In the genomic region with DNA sequence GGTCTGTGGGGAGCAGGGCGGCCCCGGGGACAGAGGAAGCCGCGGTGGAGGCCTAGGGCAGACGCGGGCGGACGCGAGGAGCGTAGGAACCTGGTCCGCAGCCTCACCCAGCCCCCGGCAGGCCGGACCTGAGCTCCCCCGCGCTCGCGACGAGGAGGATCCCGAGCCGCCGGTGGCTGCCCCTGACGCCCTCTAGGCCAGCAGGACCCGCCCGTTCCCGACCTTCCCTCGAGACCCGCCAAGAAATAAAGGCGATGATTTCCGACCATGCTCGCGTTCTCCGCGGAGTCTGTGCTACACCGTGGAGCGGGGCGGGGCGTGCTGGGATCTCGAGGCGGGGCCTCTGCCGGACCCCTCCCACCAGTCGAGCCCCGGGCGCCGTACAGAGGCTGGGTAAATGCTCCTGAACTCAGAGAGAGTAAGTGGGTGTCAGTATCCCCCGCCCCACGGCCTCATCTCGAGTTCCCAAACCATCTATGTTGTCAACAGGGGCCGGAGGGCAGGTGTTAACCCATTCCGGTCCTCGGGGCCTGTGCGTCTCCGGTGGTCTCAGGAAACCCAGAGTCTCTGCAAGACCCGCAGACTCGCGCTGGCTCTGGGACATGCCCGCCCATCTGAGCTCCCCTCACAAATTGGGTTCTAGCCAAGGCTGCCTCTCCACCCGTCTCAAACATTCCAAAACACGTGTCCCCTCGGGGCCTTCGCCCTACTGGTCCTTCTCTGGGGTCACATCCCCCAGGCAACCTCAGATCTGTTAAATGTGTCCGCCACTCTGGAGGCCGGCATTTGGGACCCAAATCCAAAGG, we compare ENCODE assay signal across 1 cellular context.
A peak's percentile ranks its signal among the peaks of the same experiment; 100 is the strongest.
TF ChIP-seq lines count a peak whose summit lies in the region.

No MANE protein-coding gene starts in this region.

TF ChIP-seq in H1, 55 proteins besides CTCF, POLR2A, EP300 and RAD21 (continued from another document):
- TF ChIP-seq HDAC6 (IDR thresholded peaks at IDR 0.05; ENCODE audit: low read depth, low read length) (no peak), BCL11A (IDR thresholded peaks at IDR 0.05; ENCODE audit: low read depth in 2 of 2, low read length in 2 of 2) (no peak), SIN3A (conservative IDR thresholded peaks at IDR 0.05 in 1 of 2, IDR thresholded peaks at IDR 0.05 in 1 of 2; ENCODE audit: low read depth in 1 of 2, low read length in 2 of 2) (no peak), CBX8 (IDR thresholded peaks at IDR 0.05; ENCODE audit: borderline replicate concordance, low read depth, low read length) (no peak), NRF1 (IDR thresholded peaks at IDR 0.05; ENCODE audit: low read depth, low read length) (no peak), SP2 (IDR thresholded peaks at IDR 0.05; ENCODE audit: low read length) (no peak), POU5F1 (IDR thresholded peaks at IDR 0.05; ENCODE audit: low read depth, low read length) (no peak), BACH1 (IDR thresholded peaks at IDR 0.05; ENCODE audit: low read length) (peak; percentile 44), KDM4A (IDR thresholded peaks at IDR 0.05; ENCODE audit: low read depth, low read length, severe bottlenecking) (peak; percentile 68), PHF8 (conservative IDR thresholded peaks at IDR 0.05; ENCODE audit: low read depth, low read length) (peak; percentile 57), GABPA (IDR thresholded peaks at IDR 0.05; ENCODE audit: borderline replicate concordance, insufficient read depth, low read length) (no peak), TEAD4 (IDR thresholded peaks at IDR 0.05; ENCODE audit: low read depth, low read length) (no peak), RBBP5 (IDR thresholded peaks at IDR 0.05; ENCODE audit: borderline replicate concordance, low read depth, low read length) (no peak), RNF2 (IDR thresholded peaks at IDR 0.05; ENCODE audit: borderline replicate concordance, low read depth, low read length, missing control alignments, poor library complexity, severe bottlenecking) (no peak), CHD1 (IDR thresholded peaks at IDR 0.05; ENCODE audit: low read depth, low read length) (no peak), SIX5 (IDR thresholded peaks at IDR 0.05; ENCODE audit: low read depth, low read length) (no peak), SRF (IDR thresholded peaks at IDR 0.05; ENCODE audit: low read depth, low read length) (no peak), YY1 (IDR thresholded peaks at IDR 0.05; ENCODE audit: low read depth, low read length) (no peak), CHD2 (IDR thresholded peaks at IDR 0.05; ENCODE audit: low read length) (no peak), TAF1 (IDR thresholded peaks at IDR 0.05; ENCODE audit: low read depth, low read length) (peak; percentile 70; the same call in 1 of the 2 replicates), HDAC2 (IDR thresholded peaks at IDR 0.05; ENCODE audit: borderline replicate concordance in 1 of 2, low read depth in 2 of 2, low read length in 2 of 2) (no peak), SP1 (IDR thresholded peaks at IDR 0.05; ENCODE audit: low read depth, low read length) (no peak), ATF2 (IDR thresholded peaks at IDR 0.05; ENCODE audit: low read length) (no peak), ASH2L (IDR thresholded peaks at IDR 0.05; ENCODE audit: low read length) (peak; percentile 17), TCF12 (IDR thresholded peaks at IDR 0.05; ENCODE audit: low read depth, low read length) (no peak), JUND (IDR thresholded peaks at IDR 0.05; ENCODE audit: low read length) (no peak), TAF7 (optimal IDR thresholded peaks at IDR 0.05; ENCODE audit: borderline replicate concordance, low read depth, low read length) (peak; percentile 59), NANOG (IDR thresholded peaks at IDR 0.05; ENCODE audit: insufficient read depth, low read depth, low read length, poor library complexity, severe bottlenecking) (no peak), JUN (IDR thresholded peaks at IDR 0.05; ENCODE audit: low read depth, low read length) (no peak), FOSL1 (IDR thresholded peaks at IDR 0.05; ENCODE audit: insufficient read depth, low read depth, low read length) (no peak), CBX5 (IDR thresholded peaks at IDR 0.05; ENCODE audit: low read depth, low read length) (no peak), SIRT6 (IDR thresholded peaks at IDR 0.05; ENCODE audit: low read length) (no peak), POLR2AphosphoS5 (IDR thresholded peaks at IDR 0.05; ENCODE audit: low read depth, low read length) (peak; percentile 67; the same call in 1 of the 2 replicates), TBP (IDR thresholded peaks at IDR 0.05; ENCODE audit: low read depth, low read length) (peak; percentile 65; the same call in 1 of the 2 replicates)
- TF ChIP-seq, protein P1, sequence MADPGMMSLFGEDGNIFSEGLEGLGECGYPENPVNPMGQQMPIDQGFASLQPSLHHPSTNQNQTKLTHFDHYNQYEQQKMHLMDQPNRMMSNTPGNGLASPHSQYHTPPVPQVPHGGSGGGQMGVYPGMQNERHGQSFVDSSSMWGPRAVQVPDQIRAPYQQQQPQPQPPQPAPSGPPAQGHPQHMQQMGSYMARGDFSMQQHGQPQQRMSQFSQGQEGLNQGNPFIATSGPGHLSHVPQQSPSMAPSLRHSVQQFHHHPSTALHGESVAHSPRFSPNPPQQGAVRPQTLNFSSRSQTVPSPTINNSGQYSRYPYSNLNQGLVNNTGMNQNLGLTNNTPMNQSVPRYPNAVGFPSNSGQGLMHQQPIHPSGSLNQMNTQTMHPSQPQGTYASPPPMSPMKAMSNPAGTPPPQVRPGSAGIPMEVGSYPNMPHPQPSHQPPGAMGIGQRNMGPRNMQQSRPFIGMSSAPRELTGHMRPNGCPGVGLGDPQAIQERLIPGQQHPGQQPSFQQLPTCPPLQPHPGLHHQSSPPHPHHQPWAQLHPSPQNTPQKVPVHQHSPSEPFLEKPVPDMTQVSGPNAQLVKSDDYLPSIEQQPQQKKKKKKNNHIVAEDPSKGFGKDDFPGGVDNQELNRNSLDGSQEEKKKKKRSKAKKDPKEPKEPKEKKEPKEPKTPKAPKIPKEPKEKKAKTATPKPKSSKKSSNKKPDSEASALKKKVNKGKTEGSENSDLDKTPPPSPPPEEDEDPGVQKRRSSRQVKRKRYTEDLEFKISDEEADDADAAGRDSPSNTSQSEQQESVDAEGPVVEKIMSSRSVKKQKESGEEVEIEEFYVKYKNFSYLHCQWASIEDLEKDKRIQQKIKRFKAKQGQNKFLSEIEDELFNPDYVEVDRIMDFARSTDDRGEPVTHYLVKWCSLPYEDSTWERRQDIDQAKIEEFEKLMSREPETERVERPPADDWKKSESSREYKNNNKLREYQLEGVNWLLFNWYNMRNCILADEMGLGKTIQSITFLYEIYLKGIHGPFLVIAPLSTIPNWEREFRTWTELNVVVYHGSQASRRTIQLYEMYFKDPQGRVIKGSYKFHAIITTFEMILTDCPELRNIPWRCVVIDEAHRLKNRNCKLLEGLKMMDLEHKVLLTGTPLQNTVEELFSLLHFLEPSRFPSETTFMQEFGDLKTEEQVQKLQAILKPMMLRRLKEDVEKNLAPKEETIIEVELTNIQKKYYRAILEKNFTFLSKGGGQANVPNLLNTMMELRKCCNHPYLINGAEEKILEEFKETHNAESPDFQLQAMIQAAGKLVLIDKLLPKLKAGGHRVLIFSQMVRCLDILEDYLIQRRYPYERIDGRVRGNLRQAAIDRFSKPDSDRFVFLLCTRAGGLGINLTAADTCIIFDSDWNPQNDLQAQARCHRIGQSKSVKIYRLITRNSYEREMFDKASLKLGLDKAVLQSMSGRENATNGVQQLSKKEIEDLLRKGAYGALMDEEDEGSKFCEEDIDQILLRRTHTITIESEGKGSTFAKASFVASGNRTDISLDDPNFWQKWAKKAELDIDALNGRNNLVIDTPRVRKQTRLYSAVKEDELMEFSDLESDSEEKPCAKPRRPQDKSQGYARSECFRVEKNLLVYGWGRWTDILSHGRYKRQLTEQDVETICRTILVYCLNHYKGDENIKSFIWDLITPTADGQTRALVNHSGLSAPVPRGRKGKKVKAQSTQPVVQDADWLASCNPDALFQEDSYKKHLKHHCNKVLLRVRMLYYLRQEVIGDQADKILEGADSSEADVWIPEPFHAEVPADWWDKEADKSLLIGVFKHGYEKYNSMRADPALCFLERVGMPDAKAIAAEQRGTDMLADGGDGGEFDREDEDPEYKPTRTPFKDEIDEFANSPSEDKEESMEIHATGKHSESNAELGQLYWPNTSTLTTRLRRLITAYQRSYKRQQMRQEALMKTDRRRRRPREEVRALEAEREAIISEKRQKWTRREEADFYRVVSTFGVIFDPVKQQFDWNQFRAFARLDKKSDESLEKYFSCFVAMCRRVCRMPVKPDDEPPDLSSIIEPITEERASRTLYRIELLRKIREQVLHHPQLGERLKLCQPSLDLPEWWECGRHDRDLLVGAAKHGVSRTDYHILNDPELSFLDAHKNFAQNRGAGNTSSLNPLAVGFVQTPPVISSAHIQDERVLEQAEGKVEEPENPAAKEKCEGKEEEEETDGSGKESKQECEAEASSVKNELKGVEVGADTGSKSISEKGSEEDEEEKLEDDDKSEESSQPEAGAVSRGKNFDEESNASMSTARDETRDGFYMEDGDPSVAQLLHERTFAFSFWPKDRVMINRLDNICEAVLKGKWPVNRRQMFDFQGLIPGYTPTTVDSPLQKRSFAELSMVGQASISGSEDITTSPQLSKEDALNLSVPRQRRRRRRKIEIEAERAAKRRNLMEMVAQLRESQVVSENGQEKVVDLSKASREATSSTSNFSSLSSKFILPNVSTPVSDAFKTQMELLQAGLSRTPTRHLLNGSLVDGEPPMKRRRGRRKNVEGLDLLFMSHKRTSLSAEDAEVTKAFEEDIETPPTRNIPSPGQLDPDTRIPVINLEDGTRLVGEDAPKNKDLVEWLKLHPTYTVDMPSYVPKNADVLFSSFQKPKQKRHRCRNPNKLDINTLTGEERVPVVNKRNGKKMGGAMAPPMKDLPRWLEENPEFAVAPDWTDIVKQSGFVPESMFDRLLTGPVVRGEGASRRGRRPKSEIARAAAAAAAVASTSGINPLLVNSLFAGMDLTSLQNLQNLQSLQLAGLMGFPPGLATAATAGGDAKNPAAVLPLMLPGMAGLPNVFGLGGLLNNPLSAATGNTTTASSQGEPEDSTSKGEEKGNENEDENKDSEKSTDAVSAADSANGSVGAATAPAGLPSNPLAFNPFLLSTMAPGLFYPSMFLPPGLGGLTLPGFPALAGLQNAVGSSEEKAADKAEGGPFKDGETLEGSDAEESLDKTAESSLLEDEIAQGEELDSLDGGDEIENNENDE (IDR thresholded peaks at IDR 0.05; ENCODE audit: insufficient replicate concordance, low read length): no peak
- TF ChIP-seq, protein P2, sequence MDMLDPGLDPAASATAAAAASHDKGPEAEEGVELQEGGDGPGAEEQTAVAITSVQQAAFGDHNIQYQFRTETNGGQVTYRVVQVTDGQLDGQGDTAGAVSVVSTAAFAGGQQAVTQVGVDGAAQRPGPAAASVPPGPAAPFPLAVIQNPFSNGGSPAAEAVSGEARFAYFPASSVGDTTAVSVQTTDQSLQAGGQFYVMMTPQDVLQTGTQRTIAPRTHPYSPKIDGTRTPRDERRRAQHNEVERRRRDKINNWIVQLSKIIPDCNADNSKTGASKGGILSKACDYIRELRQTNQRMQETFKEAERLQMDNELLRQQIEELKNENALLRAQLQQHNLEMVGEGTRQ (IDR thresholded peaks at IDR 0.05; ENCODE audit: low read length): no peak
- TF ChIP-seq, protein P3, sequence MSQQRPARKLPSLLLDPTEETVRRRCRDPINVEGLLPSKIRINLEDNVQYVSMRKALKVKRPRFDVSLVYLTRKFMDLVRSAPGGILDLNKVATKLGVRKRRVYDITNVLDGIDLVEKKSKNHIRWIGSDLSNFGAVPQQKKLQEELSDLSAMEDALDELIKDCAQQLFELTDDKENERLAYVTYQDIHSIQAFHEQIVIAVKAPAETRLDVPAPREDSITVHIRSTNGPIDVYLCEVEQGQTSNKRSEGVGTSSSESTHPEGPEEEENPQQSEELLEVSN (IDR thresholded peaks at IDR 0.05): peak; percentile 21; the same call in 1 of the 2 replicates
